Comparison of ENCODE assay signal across 24 cellular contexts in the genomic region with DNA sequence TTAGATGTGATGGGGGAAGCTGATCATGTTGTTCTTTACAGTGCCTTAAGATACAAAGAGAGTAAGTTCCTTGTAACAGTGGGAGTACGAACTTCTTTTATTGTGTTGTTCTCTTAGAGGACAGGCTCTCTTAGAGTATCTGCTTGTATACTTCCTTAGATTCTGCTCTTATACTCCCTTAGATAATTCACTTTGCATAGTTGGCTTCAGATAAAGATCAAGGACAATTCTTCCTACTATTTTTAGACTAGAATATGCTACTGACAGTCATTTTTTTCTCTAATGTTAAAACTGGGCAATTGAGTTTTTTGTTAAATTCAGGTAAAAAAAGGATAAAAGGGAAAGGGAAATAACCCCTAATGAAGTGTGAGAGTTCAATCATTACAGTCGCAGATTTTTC.
"Had no signal": no experiment of that assay in that cellular context is flagged by ENCODE, and none has a peak within 500 bp of the region (broad histone marks: within the 10 kb centered on the region; RNA-seq: fewer than 3 reads in every experiment).

No MANE protein-coding gene starts in this region.

- H3K79me2 ChIP-seq: hepatocyte had no signal

- H3K27ac ChIP-seq: coronary artery, hepatocyte, neural progenitor cell, pancreas, prostate gland, stomach, thoracic aorta, transverse colon had no signal

- H3K27me3 Mint-ChIP-seq: natural killer cell treated with Interleukin-12 subunit alpha and Interleukin-12 subunit beta and Interleukin-15 and Interleukin-18, amount 100 ng/mL, for 72 hours; stimulated activated naive B cell treated with anti-CD40 and anti-IgM and Interleukin-4, amounts not matched to agents 10 μg/mL and 1 μg/mL and 100 μg/mL, for 72 hours had no signal

- H3K4me3 ChIP-seq: coronary artery, hepatocyte, lung, neural progenitor cell, pancreas, prostate gland, stomach, thoracic aorta, transverse colon had no signal

- H3K9me3 Mint-ChIP-seq: natural killer cell treated with Interleukin-12 subunit alpha and Interleukin-12 subunit beta and Interleukin-15 and Interleukin-18, amount 100 ng/mL, for 72 hours; neural progenitor cell; stimulated activated naive B cell treated with anti-CD40 and anti-IgM and Interleukin-4, amounts not matched to agents 10 μg/mL and 1 μg/mL and 100 μg/mL, for 72 hours had no signal

- H3K4me3 Mint-ChIP-seq: natural killer cell treated with Interleukin-12 subunit alpha and Interleukin-12 subunit beta and Interleukin-15 and Interleukin-18, amount 100 ng/mL, for 72 hours; neural progenitor cell; stimulated activated naive B cell treated with anti-CD40 and anti-IgM and Interleukin-4, amounts not matched to agents 10 μg/mL and 1 μg/mL and 100 μg/mL, for 72 hours had no signal

- H3K27ac Mint-ChIP-seq: natural killer cell treated with Interleukin-12 subunit alpha and Interleukin-12 subunit beta and Interleukin-15 and Interleukin-18, amount 100 ng/mL, for 72 hours; neural progenitor cell; stimulated activated naive B cell treated with anti-CD40 and anti-IgM and Interleukin-4, amounts not matched to agents 10 μg/mL and 1 μg/mL and 100 μg/mL, for 72 hours had no signal

- H3K4me2 ChIP-seq: hepatocyte, neural progenitor cell had no signal

- H3K27me3 ChIP-seq: hepatocyte, neural progenitor cell, pancreas, stomach, transverse colon had no signal

- H3K36me3 Mint-ChIP-seq: neural progenitor cell had no signal

- H3K36me3 ChIP-seq: neural progenitor cell, pancreas, prostate gland, thoracic aorta, transverse colon had no signal

- ATAC-seq: left colon; left ventricle myocardium superior; natural killer cell treated with Interleukin-12 subunit alpha and Interleukin-12 subunit beta and Interleukin-15 and Interleukin-18, amount 100 ng/mL, for 72 hours; pancreas; sciatic nerve; stimulated activated naive B cell treated with anti-CD40 and anti-IgM and Interleukin-4, amounts not matched to agents 10 μg/mL and 1 μg/mL and 100 μg/mL, for 72 hours had no signal

- H3K9me3 ChIP-seq: pancreas, prostate gland, stomach, thoracic aorta, transverse colon had no signal

- H3K4me1 ChIP-seq: pancreas, prostate gland, stomach, transverse colon had no signal

- DNase-seq: effector CD4-positive, alpha-beta T cell; foreskin melanocyte; head of caudate nucleus; kidney; left colon; left ventricle myocardium superior; mesenchymal stem cell; midbrain; occipital lobe; pancreas; stimulated activated CD4-positive, alpha-beta T cell treated with anti-CD3 and anti-CD28 coated beads, Interleukin-2, amount 100 ng/mL, for 24 hours; stimulated activated CD4-positive, alpha-beta T cell treated with anti-CD3 and anti-CD28 coated beads, Interleukin-4, amount 100 ng/mL, for 4 hours; stimulated activated naive B cell treated with anti-CD40 and anti-IgM and Interleukin-4, amounts not matched to agents 10 μg/mL and 1 μg/mL and 100 μg/mL, for 72 hours; stomach; substantia nigra; transverse colon had no signal

- H3K9ac ChIP-seq: neural progenitor cell had no signal

- H2AFZ ChIP-seq: hepatocyte, neural progenitor cell had no signal
